In genomic region chr12:104294158-104294844, GRCh38 we compare ENCODE assay signal across 8 cellular contexts. TPM values are rescaled to one million over a fixed set of nuclear protein-coding genes. Genes with fewer than 3 reads are reported as not detected.
DNase-seq lines count a peak whose midpoint lies in the region; ATAC-seq and TF ChIP-seq lines count a peak whose summit lies in the region.
"Not testable (repeated sequence)": the region's sequence is repeated elsewhere in the genome, so short reads cannot be mapped to it uniquely, and the experiment has no call there.

No MANE protein-coding gene starts in this region.

- peak overlapping the region; percentile 61 for H3K27ac ChIP-seq in neutrophil
- H3K27ac ChIP-seq in upper lobe of right lung = not testable (repeated sequence)

- H3K27me3 Mint-ChIP-seq in glutamatergic neuron (ENCODE audit: unreplicated experiment) = not testable (repeated sequence)

- DNase-seq in COLO668 (lab: John Stamatoyannopoulos, UW; ENCODE audit: unreplicated experiment) (peak; percentile 46), HCEC 1CT (peak; percentile 42), NCI-H345 (lab: John Stamatoyannopoulos, UW) (peak; percentile 5), UCSD-AML1 (lab: John Stamatoyannopoulos, UW; ENCODE audit: unreplicated experiment) (peak; percentile 40), cardiac fibroblast (ENCODE audit: low read depth in 2 of 2) (peak; percentile 61 to 69), glutamatergic neuron (peak; percentile 71)
- not testable (repeated sequence) for DNase-seq in upper lobe of right lung

- not testable (repeated sequence) for H3K4me3 Mint-ChIP-seq in glutamatergic neuron (ENCODE audit: unreplicated experiment)

- not testable (repeated sequence) for H3K27me3 ChIP-seq in neutrophil, upper lobe of right lung

- intact Hi-C loops in upper lobe of right lung (cut with DNase I) = not testable (repeated sequence)

- not testable (repeated sequence) for H3K27ac Mint-ChIP-seq in glutamatergic neuron (ENCODE audit: unreplicated experiment)

- H3K4me1 ChIP-seq in neutrophil (ENCODE audit: control insufficient read depth in 1 of 2, insufficient read depth in 1 of 2, low read depth in 1 of 2, low read length in 1 of 2) (peaks cover 10 to 13% of the 10 kb centered on the region in 2 experiments), upper lobe of right lung (peaks cover 65% of the 10 kb centered on the region)

- H3K36me3 Mint-ChIP-seq in glutamatergic neuron (ENCODE audit: unreplicated experiment) = peaks cover 10% of the 10 kb centered on the region

- not testable (repeated sequence) for ATAC-seq in upper lobe of right lung

- not testable (repeated sequence) for H3K4me1 Mint-ChIP-seq in glutamatergic neuron (ENCODE audit: low read depth, unreplicated experiment)

- not testable (repeated sequence) for H3K9me3 ChIP-seq in neutrophil, upper lobe of right lung

- H3K36me3 ChIP-seq in neutrophil (peaks cover 59% of the 10 kb centered on the region), upper lobe of right lung (peaks cover 83% of the 10 kb centered on the region)

- H3K9me3 Mint-ChIP-seq in glutamatergic neuron (ENCODE audit: unreplicated experiment) = not testable (repeated sequence)

- H3K4me3 ChIP-seq in cardiac fibroblast (replicated peaks in 1 of 2; ENCODE audit: low read depth in 2 of 2, low read length in 2 of 2) = peak overlapping the region in 1 of 2 donors; percentile 11
- H3K4me3 ChIP-seq in neutrophil (ENCODE audit: low read depth in 1 of 2, low read length in 1 of 2); upper lobe of right lung: not testable (repeated sequence)

- TF ChIP-seq CTCF in cardiac fibroblast (IDR thresholded peaks at IDR 0.05; ENCODE audit: low read depth, low read length) = peak; percentile 47
- TF ChIP-seq CTCF in glutamatergic neuron (IDR thresholded peaks at IDR 0.05; ENCODE audit: partially characterized antibody, unreplicated experiment); neutrophil (IDR thresholded peaks at IDR 0.05): not testable (repeated sequence)
- peak; percentile 26 for TF ChIP-seq CTCF in upper lobe of right lung (IDR thresholded peaks at IDR 0.05)

RNA-seq across cellular contexts. Expression of gene EID3, which starts 9.2 kb away (rescaled TPM):
- total RNA-seq in glutamatergic neuron (ENCODE audit: unreplicated experiment) (3.7 TPM), upper lobe of right lung (4.4 TPM)
